In genomic region chr18:9925369-9925768, GRCh38 we compare ENCODE assay signal across 17 cellular contexts. TPM values are rescaled to one million over a fixed set of nuclear protein-coding genes. Genes with fewer than 3 reads are reported as not detected.
DNase-seq lines count a peak whose midpoint lies in the region; ATAC-seq and TF ChIP-seq lines count a peak whose summit lies in the region.
"Had no signal": no experiment of that assay in that cellular context is flagged by ENCODE, and none has a peak within 500 bp of the region (broad histone marks: within the 10 kb centered on the region; RNA-seq: fewer than 3 reads in every experiment).

No MANE protein-coding gene starts in this region.

- peaks cover 100% of the 10 kb centered on the region for H4K20me1 ChIP-seq in smooth muscle cell (ENCODE audit: low read depth)

- WGBS in smooth muscle cell (ENCODE audit: low lambda C conversion rate): 83% methylated on average over 1 of the region's 1 CpG

- H3K79me2 ChIP-seq in smooth muscle cell (ENCODE audit: low read depth): peaks cover 100% of the 10 kb centered on the region

- no peak overlapping the region for H3K9ac ChIP-seq in smooth muscle cell (ENCODE audit: low read depth)
- H3K9ac ChIP-seq: KMS-11 had no signal

- peak; percentile 38 for DNase-seq in LHCN-M2 (ENCODE audit: low read depth)
- DNase-seq in choroid plexus epithelial cell (ENCODE audit: low read depth): peak; percentile 27
- DNase-seq in right atrium auricular region (ENCODE audit: low spot score): no peak
- DNase-seq in smooth muscle cell (lab: John Stamatoyannopoulos, UW; ENCODE audit: unreplicated experiment): no peak
- no peak for DNase-seq in stimulated activated CD4-positive, alpha-beta T cell treated with anti-CD3 and anti-CD28 coated beads, Interleukin-4, amount 100 ng/mL, for 4 hours
- no peak for DNase-seq in WERI-Rb-1
- DNase-seq: activated CD8-positive, alpha-beta memory T cell treated with anti-CD3 and anti-CD28 coated beads, Interleukin-2, amount 50 U/mL, for 4 hours; cerebellar nuclear complex; lower lobe of right lung; NCI-H1694 treated with DMSO at 0.1 percent for 48 hours; NCI-H524 treated with DMSO at 0.1 percent for 48 hours; Peyer's patch; T-cell had no signal

- H3K4me2 ChIP-seq in smooth muscle cell: peak overlapping the region; percentile 6
- H3K4me2 ChIP-seq: KMS-11 had no signal

- H3F3A ChIP-seq in smooth muscle cell (ENCODE audit: low read depth): peaks cover 8% of the 10 kb centered on the region

- no peak for ATAC-seq in HG03135 (IDR thresholded peaks at IDR 0.05; ENCODE audit: unreplicated experiment)
- ATAC-seq: HCT116, T-cell had no signal

- H3K27ac ChIP-seq in right atrium auricular region (peak overlapping the region; percentile 29 to 44), smooth muscle cell (ENCODE audit: low read depth) (peak overlapping the region; percentile 48), WERI-Rb-1 (no peak overlapping the region)
- H3K27ac ChIP-seq: epithelial cell of prostate, KMS-11, lower lobe of right lung had no signal

- TF ChIP-seq CTCF in choroid plexus epithelial cell (conservative IDR thresholded peaks at IDR 0.05; ENCODE audit: low read depth, low read length) (no peak), right atrium auricular region (IDR thresholded peaks at IDR 0.05) (no peak), smooth muscle cell (IDR thresholded peaks at IDR 0.05; ENCODE audit: borderline replicate concordance, insufficient read depth, poor library complexity, severe bottlenecking) (no peak), WERI-Rb-1 (IDR thresholded peaks at IDR 0.05; ENCODE audit: low read depth, low read length) (no peak)

- H3K9me3 ChIP-seq in right atrium auricular region (no peaks in the 10 kb centered on the region), smooth muscle cell (replicated peaks; ENCODE audit: low read depth) (no peaks in the 10 kb centered on the region), WERI-Rb-1 (ENCODE audit: severe bottlenecking) (no peaks in the 10 kb centered on the region)
- H3K9me3 ChIP-seq: lower lobe of right lung, Peyer's patch had no signal

- no peak overlapping the region for H3K4me3 ChIP-seq in choroid plexus epithelial cell (ENCODE audit: low read depth, low read length)
- no peak overlapping the region for H3K4me3 ChIP-seq in right atrium auricular region
- no peak overlapping the region for H3K4me3 ChIP-seq in smooth muscle cell
- no peak overlapping the region for H3K4me3 ChIP-seq in WERI-Rb-1 (ENCODE audit: low read depth, low read length)
- H3K4me3 ChIP-seq: lower lobe of right lung, Peyer's patch had no signal

- H2AFZ ChIP-seq in smooth muscle cell (ENCODE audit: low read depth): no peak overlapping the region

- H3K27me3 ChIP-seq in right atrium auricular region (no peaks in the 10 kb centered on the region), smooth muscle cell (ENCODE audit: low read depth) (no peaks in the 10 kb centered on the region), WERI-Rb-1 (ENCODE audit: insufficient read depth, low read depth, severe bottlenecking) (no peaks in the 10 kb centered on the region)
- H3K27me3 ChIP-seq: Peyer's patch had no signal

- H3K36me3 ChIP-seq in right atrium auricular region (no peaks in the 10 kb centered on the region), smooth muscle cell (ENCODE audit: low read depth) (no peaks in the 10 kb centered on the region), WERI-Rb-1 (no peaks in the 10 kb centered on the region)
- H3K36me3 ChIP-seq: lower lobe of right lung, Peyer's patch had no signal

- peaks cover 0 to 95% of the 10 kb centered on the region in 2 donors for H3K4me1 ChIP-seq in right atrium auricular region
- H3K4me1 ChIP-seq in smooth muscle cell (ENCODE audit: low read depth): peaks cover 72% of the 10 kb centered on the region

RNA-seq across cellular contexts. Expression of gene VAPA, which starts 11.6 kb away (rescaled TPM):
- total RNA-seq in LHCN-M2 (2014; rRNA removed) (246 and 273 TPM in 2 replicates), right atrium auricular region (100 to 1,000 TPM; 213 to 227 TPM), smooth muscle cell (350 and 386 TPM in 2 replicates)
- polyA plus RNA-seq in LHCN-M2 (2012): 116 TPM
- 315 and 334 TPM in 2 replicates for polyA plus RNA-seq in smooth muscle cell

RNA-seq across cellular contexts. Expression of gene TXNDC2, which starts 39.6 kb away (rescaled TPM):
- 0.32 and 0.63 TPM in 2 replicates for total RNA-seq in LHCN-M2 (2014; rRNA removed)
- polyA plus RNA-seq in LHCN-M2 (2012): 0.13 TPM
- not detected for total RNA-seq in right atrium auricular region
- 0.58 and 0.94 TPM in 2 replicates for total RNA-seq in smooth muscle cell
- polyA plus RNA-seq in smooth muscle cell: 1.1 TPM in 1 of 2 replicates, not detected in the other
- total RNA-seq: Peyer's patch, T-cell had no signal

Comparison
In these comparisons a context has a peak if more than half of its experiments do, and no peak if none do; other contexts are left out.
1. DNase-seq: peak in LHCN-M2 (single experiment) and choroid plexus epithelial cell (single experiment); none in right atrium auricular region (single experiment), smooth muscle cell (single experiment), stimulated activated CD4-positive, alpha-beta T cell treated with anti-CD3 and anti-CD28 coated beads, Interleukin-4, amount 100 ng/mL, for 4 hours (0 of 2) and WERI-Rb-1 (single experiment).